In genomic region chr2:179107737-179108136, GRCh38 we compare ENCODE assay signal across 11 cellular contexts. TPM values are rescaled to one million over a fixed set of nuclear protein-coding genes. Genes with fewer than 3 reads are reported as not detected.
DNase-seq lines count a peak whose midpoint lies in the region; ATAC-seq and TF ChIP-seq lines count a peak whose summit lies in the region.
"Had no signal": no experiment of that assay in that cellular context is flagged by ENCODE, and none has a peak within 500 bp of the region (broad histone marks: within the 10 kb centered on the region; RNA-seq: fewer than 3 reads in every experiment).

No MANE protein-coding gene starts in this region.

- H3K36me3 Mint-ChIP-seq in activated naive CD4-positive, alpha-beta T cell treated with anti-CD3 and anti-CD28 coated beads, Interleukin-2, amount 10 ng/mL, durations not matched to agents 7 days and 5 days = peaks cover 33% of the 10 kb centered on the region
- H3K36me3 Mint-ChIP-seq in chondrocyte (ENCODE audit: low read depth) = peaks cover 30% of the 10 kb centered on the region
- peaks cover 2% of the 10 kb centered on the region for H3K36me3 Mint-ChIP-seq in T-helper 17 cell (ENCODE audit: low read depth)

- no peaks in the 10 kb centered on the region for H3K27me3 ChIP-seq in colonic mucosa
- H3K27me3 ChIP-seq in PC-9 (ENCODE audit: insufficient read depth, low read depth) = no peaks in the 10 kb centered on the region

- H3F3A ChIP-seq in PC-9 (ENCODE audit: insufficient read depth, low read depth) = peaks cover 13% of the 10 kb centered on the region

- TF ChIP-seq CTCF in colonic mucosa (IDR thresholded peaks at IDR 0.05) = no peak
- no peak for TF ChIP-seq CTCF in PC-9 (conservative IDR thresholded peaks at IDR 0.05)
- TF ChIP-seq CTCF in chondrocyte (IDR thresholded peaks at IDR 0.05) = no peak

- H3K4me1 ChIP-seq in colonic mucosa = peaks cover 6% of the 10 kb centered on the region
- H3K4me1 ChIP-seq in PC-9 (replicated peaks; ENCODE audit: insufficient read depth) = peaks cover 18% of the 10 kb centered on the region

- ATAC-seq in HG03558 (IDR thresholded peaks at IDR 0.05; ENCODE audit: extremely low read depth, unreplicated experiment) (peak; percentile 51), T-helper 17 cell (no peak)
- peak; percentile 79 for ATAC-seq in stimulated activated naive CD8-positive, alpha-beta T cell treated with anti-CD3 and anti-CD28 coated beads, Interleukin-15, amount 100 ng/mL, for 72 hours

- no peak for DNase-seq in activated naive CD4-positive, alpha-beta T cell treated with anti-CD3 and anti-CD28 coated beads, Interleukin-2, amount 10 ng/mL, durations not matched to agents 7 days and 5 days
- no peak for DNase-seq in activated naive CD4-positive, alpha-beta T cell treated with Interleukin-2 at 50 U/mL for 16 hours
- DNase-seq in colonic mucosa (peak; percentile 59), PC-9 (no peak), chondrocyte (ENCODE audit: low spot score) (no peak), T-helper 17 cell (no peak)
- no peak for DNase-seq in stimulated activated naive CD8-positive, alpha-beta T cell treated with anti-CD3 and anti-CD28 coated beads, Interleukin-15, amount 100 ng/mL, for 72 hours
- DNase-seq: cerebellar nuclear complex, HFFc6 had no signal

- intact Hi-C loops in colonic mucosa (cut with DNase I) = no loop called here
- intact Hi-C loops in PC-9 (cut with micrococcal nuclease; ENCODE audit: unreplicated experiment) = loop anchor here (10.0 kb wide), 2 partner anchors 313 to 343 kb away; no protein-coding TSS in a partner anchor

- H3K9ac ChIP-seq in colonic mucosa (ENCODE audit: low read depth in 2 of 2, low read length in 2 of 2) = no peak overlapping the region

- peak overlapping the region; percentile 83 for H3K27ac Mint-ChIP-seq in activated naive CD4-positive, alpha-beta T cell treated with anti-CD3 and anti-CD28 coated beads, Interleukin-2, amount 10 ng/mL, durations not matched to agents 7 days and 5 days
- H3K27ac Mint-ChIP-seq in stimulated activated naive CD8-positive, alpha-beta T cell treated with anti-CD3 and anti-CD28 coated beads, Interleukin-15, amount 100 ng/mL, for 72 hours = no peak overlapping the region
- no peak overlapping the region for H3K27ac Mint-ChIP-seq in chondrocyte (ENCODE audit: unreplicated experiment)
- no peak overlapping the region for H3K27ac Mint-ChIP-seq in T-helper 17 cell

- BruUV-seq in PC-9 (replicated peaks; lab: Mats Ljungman, UMichigan) = no TSS peak

- no peak overlapping the region for H3K4me3 ChIP-seq in colonic mucosa
- H3K4me3 ChIP-seq in PC-9 = no peak overlapping the region

- POLR2A ChIA-PET in PC-9 (lab: Charles Lee; ENCODE audit: unreplicated experiment) = no interaction called here

- H3K27me3 Mint-ChIP-seq in activated naive CD4-positive, alpha-beta T cell treated with anti-CD3 and anti-CD28 coated beads, Interleukin-2, amount 10 ng/mL, durations not matched to agents 7 days and 5 days = no peaks in the 10 kb centered on the region
- no peaks in the 10 kb centered on the region for H3K27me3 Mint-ChIP-seq in stimulated activated naive CD8-positive, alpha-beta T cell treated with anti-CD3 and anti-CD28 coated beads, Interleukin-15, amount 100 ng/mL, for 72 hours
- H3K27me3 Mint-ChIP-seq in chondrocyte (ENCODE audit: low read depth) (no peaks in the 10 kb centered on the region), T-helper 17 cell (no peaks in the 10 kb centered on the region)

- no peak overlapping the region for H3K4me3 Mint-ChIP-seq in activated naive CD4-positive, alpha-beta T cell treated with anti-CD3 and anti-CD28 coated beads, Interleukin-2, amount 10 ng/mL, durations not matched to agents 7 days and 5 days
- peak overlapping the region in 1 of 2 donors; percentile 28 for H3K4me3 Mint-ChIP-seq in stimulated activated naive CD8-positive, alpha-beta T cell treated with anti-CD3 and anti-CD28 coated beads, Interleukin-15, amount 100 ng/mL, for 72 hours
- H3K4me3 Mint-ChIP-seq in chondrocyte (ENCODE audit: unreplicated experiment) = no peak overlapping the region
- no peak overlapping the region for H3K4me3 Mint-ChIP-seq in T-helper 17 cell
- H3K4me3 Mint-ChIP-seq: HFFc6 had no signal

- CTCF ChIA-PET in activated naive CD4-positive, alpha-beta T cell treated with anti-CD3 and anti-CD28 coated beads, Interleukin-2, amount 10 ng/mL, durations not matched to agents 7 days and 5 days (lab: Charles Lee) = interaction anchor here (1.2 kb wide), 1 partner anchor 87 kb away, joined by 4 read pairs; no protein-coding TSS in a partner anchor
- CTCF ChIA-PET in PC-9 (lab: Charles Lee) = no interaction called here

- no peak overlapping the region for H3K4me2 ChIP-seq in PC-9

- no peaks in the 10 kb centered on the region for H3K79me2 ChIP-seq in PC-9 (ENCODE audit: low read depth)

- H2AFZ ChIP-seq in PC-9 = no peak overlapping the region

- H3K9me3 ChIP-seq in colonic mucosa (no peaks in the 10 kb centered on the region), PC-9 (ENCODE audit: insufficient read depth, low read depth) (no peaks in the 10 kb centered on the region), T-helper 17 cell (ENCODE audit: control insufficient read depth, low read length, poor library complexity, severe bottlenecking) (no peaks in the 10 kb centered on the region)

- H3K9me2 ChIP-seq in PC-9 (ENCODE audit: insufficient read depth) = no peaks in the 10 kb centered on the region; the same call in 1 of the 2 replicates

- H3K9me3 Mint-ChIP-seq in activated naive CD4-positive, alpha-beta T cell treated with anti-CD3 and anti-CD28 coated beads, Interleukin-2, amount 10 ng/mL, durations not matched to agents 7 days and 5 days = no peaks in the 10 kb centered on the region
- no peaks in the 10 kb centered on the region for H3K9me3 Mint-ChIP-seq in stimulated activated naive CD8-positive, alpha-beta T cell treated with anti-CD3 and anti-CD28 coated beads, Interleukin-15, amount 100 ng/mL, for 72 hours
- H3K9me3 Mint-ChIP-seq in chondrocyte (ENCODE audit: low read depth) = no peaks in the 10 kb centered on the region
- H3K9me3 Mint-ChIP-seq: HFFc6 had no signal

- H3K27ac ChIP-seq in colonic mucosa (peak overlapping the region; percentile 38), PC-9 (no peak overlapping the region)
- H3K27ac ChIP-seq: C4-2B had no signal

- peaks cover 36% of the 10 kb centered on the region for H3K4me1 Mint-ChIP-seq in activated naive CD4-positive, alpha-beta T cell treated with anti-CD3 and anti-CD28 coated beads, Interleukin-2, amount 10 ng/mL, durations not matched to agents 7 days and 5 days
- H3K4me1 Mint-ChIP-seq in stimulated activated naive CD8-positive, alpha-beta T cell treated with anti-CD3 and anti-CD28 coated beads, Interleukin-15, amount 100 ng/mL, for 72 hours = peaks cover 41% of the 10 kb centered on the region
- H3K4me1 Mint-ChIP-seq in chondrocyte (ENCODE audit: low read depth) = peaks cover 36% of the 10 kb centered on the region
- H3K4me1 Mint-ChIP-seq in T-helper 17 cell = peaks cover 10% of the 10 kb centered on the region

- no peaks in the 10 kb centered on the region for H4K20me1 ChIP-seq in PC-9 (ENCODE audit: insufficient read depth)

- H3K36me3 ChIP-seq in colonic mucosa (no peaks in the 10 kb centered on the region), PC-9 (ENCODE audit: low read depth) (peaks cover 20% of the 10 kb centered on the region)

RNA-seq across cellular contexts. Expression of gene CCDC141, which starts 57.8 kb away (rescaled TPM):
- total RNA-seq in colonic mucosa = 1 to 10 TPM in 1 of 2 donors, under 1 TPM in 1; 0.42 to 1.0 TPM
- total RNA-seq in PC-9 (2021) = not detected in 2 replicates
- total RNA-seq in chondrocyte = not detected in 3 replicates
- 10 to 100 TPM; 18.2 to 22.8 TPM for total RNA-seq in T-helper 17 cell

Comparison
In these comparisons a context has a peak if more than half of its experiments do, and no peak if none do; other contexts are left out.
1. RNA of gene CCDC141, which starts 57.8 kb away (total RNA-seq): 18.2 to 22.8 TPM in T-helper 17 cell; 0.42 to 1.0 TPM in colonic mucosa, not detected in chondrocyte and not detected in PC-9; every median in the first group is over 4 times any median in the second.